In the genomic region with DNA sequence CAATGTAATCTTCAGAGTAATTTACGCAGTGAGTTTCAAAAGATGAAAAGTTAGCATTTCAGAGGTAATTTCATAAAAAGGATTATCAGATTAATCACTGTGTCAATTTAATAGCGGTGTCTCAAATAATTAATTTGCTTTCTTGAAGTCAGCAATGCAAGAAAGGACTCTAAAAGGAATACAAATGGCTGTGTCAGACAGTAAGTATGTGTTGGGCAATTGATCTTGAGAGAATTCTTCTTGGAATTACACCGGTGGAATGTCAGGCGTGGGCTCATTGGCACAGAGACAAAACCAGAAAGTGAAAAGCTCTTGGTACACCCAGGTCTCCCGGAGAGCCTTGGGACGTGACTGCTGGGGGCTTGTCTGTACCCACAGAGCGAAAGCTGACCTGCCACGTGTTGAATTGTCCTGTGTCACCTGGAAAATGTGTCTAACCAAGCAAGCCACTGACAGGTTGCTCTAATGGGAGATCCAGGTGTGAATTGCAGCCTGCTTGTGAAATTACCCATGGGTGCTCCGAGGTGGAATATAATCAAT, we compare ENCODE assay signal across 9 cellular contexts.
A peak's percentile ranks its signal among the peaks of the same experiment; 100 is the strongest.
DNase-seq lines count a peak whose midpoint lies in the region; ATAC-seq and TF ChIP-seq lines count a peak whose summit lies in the region.
"Had no signal": no experiment of that assay in that cellular context is flagged by ENCODE, and none has a peak within 500 bp of the region (broad histone marks: within the 10 kb centered on the region; RNA-seq: fewer than 3 reads in every experiment).

No MANE protein-coding gene starts in this region.

- CTCF ChIA-PET in RWPE1 (lab: Yijun Ruan, JAX) = no interaction called here

- DNase-seq in GM04503 (ENCODE audit: low read depth) = peak; percentile 63
- peak; percentile 34 for DNase-seq in RWPE1 (ENCODE audit: low spot score)
- DNase-seq in fibroblast of pulmonary artery (ENCODE audit: low read depth) = peak; percentile 81
- DNase-seq in retinal pigment epithelial cell (ENCODE audit: low read depth) = peak; percentile 90
- no peak for DNase-seq in NCI-H510A (lab: John Stamatoyannopoulos, UW)
- no peak for DNase-seq in UCSD-AML1 (lab: John Stamatoyannopoulos, UW; ENCODE audit: unreplicated experiment)
- DNase-seq in tibial artery = no peak

- H3K9me3 ChIP-seq in tibial artery = no peaks in the 10 kb centered on the region

- ATAC-seq in GM18861 (IDR thresholded peaks at IDR 0.05; ENCODE audit: unreplicated experiment) = no peak
- ATAC-seq: Panc1 had no signal

- intact Hi-C loops in tibial artery (cut with DNase I; ENCODE audit: low total_unique reads) = no loop called here

- H3K27me3 ChIP-seq in tibial artery = no peaks in the 10 kb centered on the region

- H3K4me3 ChIP-seq in fibroblast of pulmonary artery (replicated peaks; ENCODE audit: low read depth, low read length) = no peak overlapping the region
- no peak overlapping the region for H3K4me3 ChIP-seq in retinal pigment epithelial cell (ENCODE audit: low read length)
- no peak overlapping the region for H3K4me3 ChIP-seq in tibial artery

- peak overlapping the region; percentile 79 for H3K27ac ChIP-seq in RWPE1
- no peak overlapping the region for H3K27ac ChIP-seq in tibial artery

- no peaks in the 10 kb centered on the region for H3K36me3 ChIP-seq in tibial artery

- TF ChIP-seq CTCF in RWPE1 (conservative IDR thresholded peaks at IDR 0.05; ENCODE audit: low read depth) = no peak
- no peak for TF ChIP-seq CTCF in fibroblast of pulmonary artery (IDR thresholded peaks at IDR 0.05; ENCODE audit: low read length, missing control alignments)
- TF ChIP-seq CTCF in retinal pigment epithelial cell (conservative IDR thresholded peaks at IDR 0.05; ENCODE audit: low read depth, low read length) = no peak
- no peak for TF ChIP-seq CTCF in tibial artery (IDR thresholded peaks at IDR 0.05)

- POLR2A ChIA-PET in RWPE1 (lab: Yijun Ruan, JAX; ENCODE audit: low non-redundant PET) = no interaction called here

- peaks cover 0 to 33% (median 16%) of the 10 kb centered on the region in 4 donors for H3K4me1 ChIP-seq in tibial artery

Comparison
In these comparisons a context has a peak if more than half of its experiments do, and no peak if none do; other contexts are left out.
1. DNase-seq: peak in GM04503 (single experiment), RWPE1 (single experiment), fibroblast of pulmonary artery (single experiment) and retinal pigment epithelial cell (single experiment); none in NCI-H510A (single experiment), UCSD-AML1 (single experiment) and tibial artery (0 of 2).